In the genomic region with DNA sequence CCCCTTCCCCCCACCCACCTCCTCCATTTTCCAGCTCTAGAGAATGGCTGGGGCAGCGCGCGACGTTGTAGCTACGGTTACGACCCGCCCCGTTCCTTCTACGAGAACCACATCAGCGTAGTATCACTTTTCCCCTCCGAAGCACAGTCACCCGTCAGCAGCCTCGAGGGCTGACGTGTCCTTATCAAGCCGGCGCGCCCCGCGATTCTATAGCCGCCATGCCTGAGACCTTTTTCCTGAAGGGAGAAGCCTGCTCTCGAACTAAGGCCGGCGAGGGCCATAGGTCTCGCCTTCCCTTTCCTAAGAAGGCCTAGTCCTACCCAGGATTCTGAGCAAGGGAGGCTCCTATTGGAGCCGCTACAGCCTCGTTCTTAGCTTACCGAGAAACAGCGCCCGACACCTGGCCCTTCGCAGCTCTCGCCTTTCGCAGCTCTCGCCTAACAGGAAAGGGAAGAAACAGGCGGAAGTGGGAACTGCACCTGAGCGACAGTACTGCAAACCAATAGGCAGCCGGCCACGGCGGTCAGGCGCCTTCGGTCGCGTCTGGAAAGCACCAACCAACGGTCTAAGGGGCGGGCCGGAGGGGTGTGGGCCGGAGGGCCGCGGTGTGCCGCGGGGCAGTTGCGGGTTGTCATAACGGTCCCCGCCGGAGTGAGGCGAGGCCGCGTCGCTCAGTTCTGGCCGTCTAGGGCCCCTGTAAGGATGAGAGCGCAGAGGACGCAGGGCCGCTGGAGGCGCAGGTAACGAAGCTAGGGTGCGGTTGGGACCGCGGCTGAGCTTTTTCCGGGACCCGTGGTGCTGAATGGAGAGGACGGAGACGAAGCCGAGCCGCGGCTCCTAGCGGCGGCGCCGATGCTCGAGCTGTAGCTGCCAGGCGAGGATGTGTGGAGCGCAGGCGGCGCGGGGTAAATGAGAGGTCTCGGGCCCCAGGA, we compare ENCODE assay signal across 8 cellular contexts. TPM values are rescaled to one million over a fixed set of nuclear protein-coding genes. Genes with fewer than 3 reads are reported as not detected.
A peak's percentile ranks its signal among the peaks of the same experiment; 100 is the strongest.
DNase-seq lines count a peak whose midpoint lies in the region; ATAC-seq and TF ChIP-seq lines count a peak whose summit lies in the region.

A gene (plus strand): TSS at position 618 of the 932 bp plus-strand sequence. CDS start 470 bp downstream, outside the sequence.
A gene (minus strand): TSS at position 445 of the 932 bp plus-strand sequence. CDS start 1,522 bp downstream, outside the sequence.

- H3K36me3 ChIP-seq in ovary (no peaks in the 10 kb centered on the region), thyroid gland (peaks cover 6 to 16% of the 10 kb centered on the region in 2 donors)

- H3K9me3 ChIP-seq in ovary (no peaks in the 10 kb centered on the region), thyroid gland (no peaks in the 10 kb centered on the region)

- TF ChIP-seq EP300 in ovary (IDR thresholded peaks at IDR 0.05), result no peak

- 0 to 1% (median 0%) methylated on average over 74 to 85 of the region's 85 CpGs for WGBS in ovary, 3 donors
- 0 to 1% methylated on average over 39 to 40 of the region's 85 CpGs for whole genome bisulfite sequencing in thyroid gland, 2 donors

- peaks cover 50% of the 10 kb centered on the region for H3K4me1 Mint-ChIP-seq in activated naive CD8-positive, alpha-beta T cell treated with anti-CD3 and anti-CD28 coated beads for 36 hours

- peak; percentile 95 for ATAC-seq in HG02642 (IDR thresholded peaks at IDR 0.05; ENCODE audit: poor library complexity, unreplicated experiment)

- peak within 1 kb of the TSS; percentile 98 for H3K4me3 ChIP-seq in GM12865 (ENCODE audit: low read depth, low read length)
- peak within 1 kb of the TSS; percentile 87 for H3K4me3 ChIP-seq in ovary
- H3K4me3 ChIP-seq in thyroid gland (replicated peaks in 1 of 3), result peak within 1 kb of the TSS; percentile 67 to 87 (median 70)

- H3K27ac ChIP-seq in ovary (peak within 1 kb of the TSS; percentile 66 to 90), thyroid gland (peak within 1 kb of the TSS; percentile 68 to 86 (median 77))

- peak within 1 kb of the TSS; percentile 97 for H3K27ac Mint-ChIP-seq in activated naive CD8-positive, alpha-beta T cell treated with anti-CD3 and anti-CD28 coated beads for 36 hours

- peaks cover 54% of the 10 kb centered on the region for H3K36me3 Mint-ChIP-seq in activated naive CD8-positive, alpha-beta T cell treated with anti-CD3 and anti-CD28 coated beads for 36 hours

- peak; percentile 99 for DNase-seq in GM12865 (ENCODE audit: low read depth)
- peak; percentile 97 for DNase-seq in NCI-H1105 (lab: John Stamatoyannopoulos, UW)
- DNase-seq in SKM-1 treated with dmso at 0.1 percent for 144 hours (lab: John Stamatoyannopoulos, UW; ENCODE audit: unreplicated experiment), result peak; percentile 88
- peak; percentile 95 for DNase-seq in activated naive CD8-positive, alpha-beta T cell treated with anti-CD3 and anti-CD28 coated beads for 36 hours
- DNase-seq in head of caudate nucleus, result peak; percentile 96 to 99 (median 99)
- peak; percentile 98 to 99 (median 99) for DNase-seq in ovary
- peak; percentile 98 for DNase-seq in thyroid gland

- TF ChIP-seq POLR2A in ovary (IDR thresholded peaks at IDR 0.05), result peak; percentile 90
- peak; percentile 35 to 96 for TF ChIP-seq POLR2A in thyroid gland (IDR thresholded peaks at IDR 0.05)

- no peaks in the 10 kb centered on the region for H3K27me3 ChIP-seq in ovary
- H3K27me3 ChIP-seq in thyroid gland, result no peaks in the 10 kb centered on the region

- no peaks in the 10 kb centered on the region for H3K27me3 Mint-ChIP-seq in activated naive CD8-positive, alpha-beta T cell treated with anti-CD3 and anti-CD28 coated beads for 36 hours

- TF ChIP-seq CTCF in GM12865 (IDR thresholded peaks at IDR 0.05; ENCODE audit: insufficient read depth, low read depth, low read length, missing control alignments) (no peak), ovary (IDR thresholded peaks at IDR 0.05) (peak in 2 of 3 donors; percentile 45 to 63), thyroid gland (IDR thresholded peaks at IDR 0.05) (peak in 2 of 6 experiments; percentile 22 to 38)

- H3K4me1 ChIP-seq in ovary (ENCODE audit: insufficient read depth) (peaks cover 11% of the 10 kb centered on the region), thyroid gland (peaks cover 28 to 35% of the 10 kb centered on the region in 2 donors)

- intact Hi-C loops in head of caudate nucleus (cut with DNase I), result loop anchor here (1.0 kb wide), 1 partner anchor 34 kb away; a partner anchor contains a TSS
- intact Hi-C loops in ovary (cut with DNase I), result no loop called here
- intact Hi-C loops in thyroid gland (cut with DNase I), result no loop called here

- peak within 1 kb of the TSS; percentile 95 for H3K4me3 Mint-ChIP-seq in activated naive CD8-positive, alpha-beta T cell treated with anti-CD3 and anti-CD28 coated beads for 36 hours

- no peaks in the 10 kb centered on the region for H3K9me3 Mint-ChIP-seq in activated naive CD8-positive, alpha-beta T cell treated with anti-CD3 and anti-CD28 coated beads for 36 hours

RNA-seq across cellular contexts. Expression of the first gene that starts in this region (rescaled TPM):
- 10 to 100 TPM; 40.0 to 42.0 TPM for total RNA-seq in activated naive CD8-positive, alpha-beta T cell treated with anti-CD3 and anti-CD28 coated beads for 36 hours
- total RNA-seq in ovary (10 to 100 TPM; 23.0 to 45.1 (median 28.1) TPM), thyroid gland (10 to 100 TPM; 23.8 to 26.7 (median 25.6) TPM)
- 10 to 100 TPM; 15.9 to 21.4 TPM for polyA plus RNA-seq in ovary

RNA-seq across cellular contexts. Expression of the second gene that starts in this region (rescaled TPM):
- 100 to 1,000 TPM; 236 to 250 TPM for total RNA-seq in activated naive CD8-positive, alpha-beta T cell treated with anti-CD3 and anti-CD28 coated beads for 36 hours
- 100 to 1,000 TPM; 196 to 516 (median 284) TPM for total RNA-seq in ovary
- polyA plus RNA-seq in ovary, result 100 to 1,000 TPM; 657 to 712 TPM
- total RNA-seq in thyroid gland, result 100 to 1,000 TPM; 119 to 348 (median 175) TPM

Comparison
In these comparisons a context has a peak if more than half of its experiments do, and no peak if none do; other contexts are left out.
1. Peak in every context shown above with its lines: DNase-seq, ATAC-seq, H3K4me3 ChIP-seq and H3K27ac ChIP-seq.